8 cellular contexts compared by ENCODE assay signal in the genomic region with DNA sequence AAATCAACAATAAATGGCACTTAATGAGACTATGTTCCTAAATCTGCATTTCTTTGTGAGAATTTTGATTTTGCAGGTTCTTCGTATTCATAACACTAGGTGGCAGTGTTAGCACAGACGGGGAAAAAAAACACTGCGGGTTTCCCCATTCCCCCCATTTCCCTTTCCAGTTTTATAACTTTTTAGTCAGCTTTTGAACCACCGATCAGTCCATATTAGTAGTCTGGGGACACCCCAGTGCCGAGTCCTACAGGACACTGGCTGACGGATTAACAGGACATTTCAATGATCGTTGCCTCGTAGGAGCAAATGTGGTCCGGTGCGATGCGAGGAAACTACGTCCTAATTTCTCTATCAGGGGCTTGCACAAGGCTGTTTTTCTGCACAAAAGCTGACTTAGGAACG.
DNase-seq lines count a peak whose midpoint lies in the region; ATAC-seq, FAIRE-seq and TF ChIP-seq lines count a peak whose summit lies in the region.

No MANE protein-coding gene starts in this region.

- H3K27me3 ChIP-seq in cardiac muscle cell (no peaks in the 10 kb centered on the region), prostate gland (replicated peaks; ENCODE audit: insufficient read depth) (no peaks in the 10 kb centered on the region)

- DNase-seq in cardiac muscle cell (ENCODE audit: low read depth in 1 of 2, low spot score in 1 of 2) (peak; percentile 33 to 38), cardiac septum (ENCODE audit: low spot score) (no peak), NCI-H146 (lab: John Stamatoyannopoulos, UW) (peak; percentile 37), fibroblast of the aortic adventitia (ENCODE audit: low read depth) (peak; percentile 59), prostate gland (ENCODE audit: low spot score) (no peak), GM12892 (ENCODE audit: insufficient read length) (no peak)
- DNase-seq in activated T-cell treated with anti-CD3 and anti-CD28 coated beads, Interleukin-2, amount 50 U/mL, for 24 hours, result peak; percentile 44

- H3K36me3 Mint-ChIP-seq in activated T-cell treated with anti-CD3 and anti-CD28 coated beads, Interleukin-2, amount 50 U/mL, for 24 hours (ENCODE audit: low read depth), result no peaks in the 10 kb centered on the region

- no peak for FAIRE-seq in GM12892 (lab: Jason Lieb, UNC)

- WGBS in prostate gland, result 34% methylated on average over 13 of the region's 13 CpGs

- H3K4me1 Mint-ChIP-seq in activated T-cell treated with anti-CD3 and anti-CD28 coated beads, Interleukin-2, amount 50 U/mL, for 24 hours (ENCODE audit: low read depth), result peaks cover 13% of the 10 kb centered on the region

- no peak overlapping the region for H3K27ac Mint-ChIP-seq in activated T-cell treated with anti-CD3 and anti-CD28 coated beads, Interleukin-2, amount 50 U/mL, for 24 hours

- TF ChIP-seq POLR2A in prostate gland (IDR thresholded peaks at IDR 0.05) (no peak), GM12892 (IDR thresholded peaks at IDR 0.05; ENCODE audit: low read depth, low read length) (no peak)

- H3K4me1 ChIP-seq in cardiac muscle cell (ENCODE audit: low read depth) (peaks cover 12% of the 10 kb centered on the region), prostate gland (replicated peaks) (no peaks in the 10 kb centered on the region)

- no peak for ATAC-seq in GM18858 (IDR thresholded peaks at IDR 0.05; ENCODE audit: unreplicated experiment)

- H3K9me3 ChIP-seq in cardiac muscle cell (ENCODE audit: low read depth) (no peaks in the 10 kb centered on the region), prostate gland (no peaks in the 10 kb centered on the region)

- H3K4me3 Mint-ChIP-seq in activated T-cell treated with anti-CD3 and anti-CD28 coated beads, Interleukin-2, amount 50 U/mL, for 24 hours, result peak overlapping the region; percentile 55

- H3K4me3 ChIP-seq in cardiac muscle cell (no peak overlapping the region), fibroblast of the aortic adventitia (ENCODE audit: low read depth, low read length) (peak overlapping the region; percentile 58), prostate gland (peak overlapping the region; percentile 20 to 25)

- peaks cover 4% of the 10 kb centered on the region for H3K27me3 Mint-ChIP-seq in activated T-cell treated with anti-CD3 and anti-CD28 coated beads, Interleukin-2, amount 50 U/mL, for 24 hours

- H3K9me3 Mint-ChIP-seq in activated T-cell treated with anti-CD3 and anti-CD28 coated beads, Interleukin-2, amount 50 U/mL, for 24 hours, result no peaks in the 10 kb centered on the region

- intact Hi-C loops in cardiac septum (cut with DNase I) (loop anchor here (10.0 kb wide), 2 partner anchors 344 to 1104 kb away; no protein-coding TSS in a partner anchor), prostate gland (cut with DNase I) (loop anchor here (2.0 to 5.0 kb wide), 3 partner anchors 173 to 1032 kb away; no protein-coding TSS in a partner anchor)

- H3K27ac ChIP-seq in cardiac muscle cell (no peak overlapping the region), prostate gland (no peak overlapping the region)

- H3K36me3 ChIP-seq in cardiac muscle cell, result no peaks in the 10 kb centered on the region
- no peaks in the 10 kb centered on the region for H3K36me3 ChIP-seq in prostate gland

- TF ChIP-seq CTCF in cardiac muscle cell (IDR thresholded peaks at IDR 0.05; ENCODE audit: low read depth, low read length) (peak; percentile 70), fibroblast of the aortic adventitia (IDR thresholded peaks at IDR 0.05; ENCODE audit: insufficient read depth, low read length) (peak; percentile 76), prostate gland (IDR thresholded peaks at IDR 0.05) (peak; percentile 48 to 67 (median 60))

Comparison
In these comparisons a context has a peak if more than half of its experiments do, and no peak if none do; other contexts are left out.
1. DNase-seq: peak in cardiac muscle cell (2 of 2), NCI-H146 (single experiment), activated T-cell treated with anti-CD3 and anti-CD28 coated beads, Interleukin-2, amount 50 U/mL, for 24 hours (single experiment) and fibroblast of the aortic adventitia (single experiment); none in cardiac septum (single experiment), prostate gland (single experiment) and GM12892 (single experiment).
2. Peak in every context shown above with its lines, with median percentiles within 50 percentile points of each other: CTCF ChIP-seq.